15 cellular contexts compared by ENCODE assay signal in the genomic region with DNA sequence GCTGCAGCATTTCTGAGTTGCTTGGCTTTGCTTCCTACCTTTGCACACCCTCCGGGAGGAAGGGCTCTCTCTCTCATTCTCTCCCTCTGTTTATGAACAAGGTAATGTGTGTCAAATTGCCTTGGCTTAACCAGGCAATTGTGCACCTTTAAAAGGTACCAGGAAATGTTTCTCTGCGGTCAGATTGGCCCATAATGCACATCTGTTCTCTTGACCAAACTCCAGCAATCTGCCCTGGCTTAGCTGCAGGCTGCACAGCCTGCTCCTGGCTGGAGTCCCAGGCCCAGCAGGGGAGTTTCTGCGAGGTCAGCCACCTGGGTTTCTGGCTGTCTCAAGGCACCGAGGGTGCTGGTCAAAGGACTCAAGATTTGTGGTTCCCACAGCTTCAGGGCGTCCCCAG.
DNase-seq lines count a peak whose midpoint lies in the region; FAIRE-seq and TF ChIP-seq lines count a peak whose summit lies in the region.
"Had no signal": no experiment of that assay in that cellular context is flagged by ENCODE, and none has a peak within 500 bp of the region (broad histone marks: within the 10 kb centered on the region; RNA-seq: fewer than 3 reads in every experiment).

No MANE protein-coding gene starts in this region.

- DNase-seq in NCI-H345 (lab: John Stamatoyannopoulos, UW): peak; percentile 34
- DNase-seq in NCI-H345 treated with DMSO at 0.1 percent for 48 hours (lab: John Stamatoyannopoulos, UW; ENCODE audit: unreplicated experiment): no peak
- DNase-seq in NCI-H524 treated with DMSO at 0.1 percent for 48 hours (lab: John Stamatoyannopoulos, UW): peak; percentile 48
- DNase-seq in cerebellum (ENCODE audit: low spot score): peak; percentile 44
- peak; percentile 27 for DNase-seq in urothelium cell line (ENCODE audit: low spot score)
- DNase-seq in ascending aorta (ENCODE audit: low spot score in 2 of 2): no peak
- no peak for DNase-seq in activated CD8-positive, alpha-beta memory T cell treated with anti-CD3 and anti-CD28 coated beads, Interleukin-2, amount 50 U/mL, for 48 hours
- no peak for DNase-seq in SK-N-DZ (ENCODE audit: low spot score)
- DNase-seq: activated CD8-positive, alpha-beta memory T cell treated with anti-CD3 and anti-CD28 coated beads for 24 hours; activated naive CD4-positive, alpha-beta T cell treated with anti-CD3 and anti-CD28 coated beads for 36 hours; HCEC 1CT; Karpas-422; T-helper 2 cell had no signal

- H3K36me3 ChIP-seq in ascending aorta: no peaks in the 10 kb centered on the region

- no peak for FAIRE-seq in urothelium cell line (lab: Jason Lieb, UNC)
- FAIRE-seq: D721Med had no signal

- no peak overlapping the region for H3K27ac ChIP-seq in ascending aorta
- H3K27ac ChIP-seq: coronary artery had no signal

- H3K27me3 ChIP-seq in ascending aorta: no peaks in the 10 kb centered on the region

- no peak overlapping the region for H3K4me3 ChIP-seq in ascending aorta
- H3K4me3 ChIP-seq: coronary artery had no signal

- intact Hi-C loops in ascending aorta (cut with DNase I): no loop called here

- no peaks in the 10 kb centered on the region for H3K9me3 ChIP-seq in ascending aorta

- H3K4me1 ChIP-seq in ascending aorta: no peaks in the 10 kb centered on the region

- TF ChIP-seq CTCF in ascending aorta (IDR thresholded peaks at IDR 0.05): no peak

Comparison
In these comparisons a context has a peak if more than half of its experiments do, and no peak if none do; other contexts are left out.
1. DNase-seq: peak in NCI-H345 (single experiment), NCI-H524 treated with DMSO at 0.1 percent for 48 hours (single experiment), cerebellum (single experiment) and urothelium cell line (single experiment); none in NCI-H345 treated with DMSO at 0.1 percent for 48 hours (single experiment), ascending aorta (0 of 2), activated CD8-positive, alpha-beta memory T cell treated with anti-CD3 and anti-CD28 coated beads, Interleukin-2, amount 50 U/mL, for 48 hours (single experiment) and SK-N-DZ (single experiment).